8 cellular contexts compared by ENCODE assay signal in the genomic region with DNA sequence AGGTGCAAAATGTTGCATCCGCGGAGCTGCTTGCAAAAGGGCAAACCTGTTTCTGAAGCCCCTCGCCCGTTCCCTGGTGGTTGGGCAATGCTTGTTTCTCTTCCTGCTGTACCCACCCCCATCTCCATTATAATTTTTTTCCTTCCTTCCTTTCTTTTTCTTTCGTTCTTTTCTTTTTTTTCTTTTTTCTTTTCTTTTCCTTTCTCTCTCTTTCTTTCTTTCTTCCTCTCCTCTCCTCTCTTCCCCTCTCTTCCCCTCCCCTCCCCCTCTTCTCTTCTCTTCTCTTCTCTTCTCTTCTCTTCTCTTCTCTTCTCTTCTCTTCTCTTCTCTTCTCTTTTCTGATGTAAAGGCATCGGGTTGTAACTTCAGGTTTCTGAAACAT.
DNase-seq lines count a peak whose midpoint lies in the region; ATAC-seq and TF ChIP-seq lines count a peak whose summit lies in the region.

No MANE protein-coding gene starts in this region.

- H3K4me1 ChIP-seq in stomach smooth muscle (ENCODE audit: control insufficient read depth, insufficient read depth, low read length) = peaks cover 7% of the 10 kb centered on the region

- DNase-seq in activated T-cell treated with anti-CD3 and anti-CD28 coated beads, Interleukin-2, amount 50 U/mL, for 24 hours = no peak
- DNase-seq in activated T-cell treated with anti-CD3 and anti-CD28 coated beads for 4 hours (no peak), NCI-H1694 treated with DMSO at 0.1 percent for 48 hours (lab: John Stamatoyannopoulos, UW) (no peak)
- no peak for DNase-seq in activated T-helper 1 cell treated with anti-CD3 and anti-CD28 coated beads, Interleukin-12 subunit alpha, Interleukin-12 subunit beta, Interleukin-2, Interleukin-4 antibody, amounts not matched to agents 30 ng/mL and 10 ng/mL and 1 ng/mL, durations not matched to agents 14 hours and 24 hours and 36 hours (ENCODE audit: low spot score)

- H3K27ac ChIP-seq in stomach smooth muscle (ENCODE audit: low read length) = no peak overlapping the region

- H3K27me3 ChIP-seq in stomach smooth muscle (ENCODE audit: control insufficient read depth in 1 of 2, insufficient read depth in 2 of 2, low read length in 2 of 2) = peaks cover 13 to 15% of the 10 kb centered on the region in 2 donors

- peak overlapping the region; percentile 92 for H3K27ac Mint-ChIP-seq in activated T-cell treated with anti-CD3 and anti-CD28 coated beads, Interleukin-2, amount 50 U/mL, for 24 hours
- peak overlapping the region; percentile 75 for H3K27ac Mint-ChIP-seq in activated T-helper 1 cell treated with anti-CD3 and anti-CD28 coated beads, Interleukin-12 subunit alpha, Interleukin-12 subunit beta, Interleukin-2, Interleukin-4 antibody, amounts not matched to agents 30 ng/mL and 10 ng/mL and 1 ng/mL, durations not matched to agents 14 hours and 24 hours and 36 hours

- no peak overlapping the region for H3K9ac ChIP-seq in stomach smooth muscle (ENCODE audit: low read length in 2 of 2)

- H3K27me3 Mint-ChIP-seq in activated T-cell treated with anti-CD3 and anti-CD28 coated beads, Interleukin-2, amount 50 U/mL, for 24 hours = no peaks in the 10 kb centered on the region
- H3K27me3 Mint-ChIP-seq in activated T-helper 1 cell treated with anti-CD3 and anti-CD28 coated beads, Interleukin-12 subunit alpha, Interleukin-12 subunit beta, Interleukin-2, Interleukin-4 antibody, amounts not matched to agents 30 ng/mL and 10 ng/mL and 1 ng/mL, durations not matched to agents 14 hours and 24 hours and 36 hours (ENCODE audit: insufficient read depth) = peaks cover 4% of the 10 kb centered on the region

- H3K4me3 Mint-ChIP-seq in activated T-cell treated with anti-CD3 and anti-CD28 coated beads, Interleukin-2, amount 50 U/mL, for 24 hours = peak overlapping the region; percentile 76
- peak overlapping the region; percentile 79 for H3K4me3 Mint-ChIP-seq in activated T-helper 1 cell treated with anti-CD3 and anti-CD28 coated beads, Interleukin-12 subunit alpha, Interleukin-12 subunit beta, Interleukin-2, Interleukin-4 antibody, amounts not matched to agents 30 ng/mL and 10 ng/mL and 1 ng/mL, durations not matched to agents 14 hours and 24 hours and 36 hours

- H3K36me3 Mint-ChIP-seq in activated T-cell treated with anti-CD3 and anti-CD28 coated beads, Interleukin-2, amount 50 U/mL, for 24 hours (ENCODE audit: low read depth) = no peaks in the 10 kb centered on the region
- H3K36me3 Mint-ChIP-seq in activated T-helper 1 cell treated with anti-CD3 and anti-CD28 coated beads, Interleukin-12 subunit alpha, Interleukin-12 subunit beta, Interleukin-2, Interleukin-4 antibody, amounts not matched to agents 30 ng/mL and 10 ng/mL and 1 ng/mL, durations not matched to agents 14 hours and 24 hours and 36 hours (ENCODE audit: low read depth) = peaks cover 2% of the 10 kb centered on the region

- H3K9me3 Mint-ChIP-seq in activated T-cell treated with anti-CD3 and anti-CD28 coated beads, Interleukin-2, amount 50 U/mL, for 24 hours = no peaks in the 10 kb centered on the region
- H3K9me3 Mint-ChIP-seq in activated T-helper 1 cell treated with anti-CD3 and anti-CD28 coated beads, Interleukin-12 subunit alpha, Interleukin-12 subunit beta, Interleukin-2, Interleukin-4 antibody, amounts not matched to agents 30 ng/mL and 10 ng/mL and 1 ng/mL, durations not matched to agents 14 hours and 24 hours and 36 hours = no peaks in the 10 kb centered on the region

- H3K9me3 ChIP-seq in iPS-18c (ENCODE audit: control insufficient read depth, insufficient read depth, low read length) = no peaks in the 10 kb centered on the region
- H3K9me3 ChIP-seq in stomach smooth muscle (ENCODE audit: control insufficient read depth in 2 of 2, low read length in 2 of 2) = no peaks in the 10 kb centered on the region

- intact Hi-C loops in activated T-helper 1 cell treated with anti-CD3 and anti-CD28 coated beads, Interleukin-12 subunit alpha, Interleukin-12 subunit beta, Interleukin-2, Interleukin-4 antibody, amounts not matched to agents 30 ng/mL and 10 ng/mL and 1 ng/mL, durations not matched to agents 14 hours and 24 hours and 36 hours (cut with micrococcal nuclease) = loop anchor here (1.0 to 10.0 kb wide), 7 partner anchors 7 to 762 kb away; no protein-coding TSS in a partner anchor

- no peaks in the 10 kb centered on the region for H3K36me3 ChIP-seq in stomach smooth muscle (ENCODE audit: control insufficient read depth in 2 of 2, insufficient read depth in 2 of 2, low read length in 2 of 2)

- ATAC-seq in HG02588 (IDR thresholded peaks at IDR 0.05; ENCODE audit: unreplicated experiment) = no peak
- ATAC-seq in GM18505 (IDR thresholded peaks at IDR 0.05; ENCODE audit: unreplicated experiment) = no peak

- H3K4me1 Mint-ChIP-seq in activated T-cell treated with anti-CD3 and anti-CD28 coated beads, Interleukin-2, amount 50 U/mL, for 24 hours (ENCODE audit: low read depth) = peaks cover 63% of the 10 kb centered on the region
- H3K4me1 Mint-ChIP-seq in activated T-helper 1 cell treated with anti-CD3 and anti-CD28 coated beads, Interleukin-12 subunit alpha, Interleukin-12 subunit beta, Interleukin-2, Interleukin-4 antibody, amounts not matched to agents 30 ng/mL and 10 ng/mL and 1 ng/mL, durations not matched to agents 14 hours and 24 hours and 36 hours (ENCODE audit: low read depth) = peaks cover 62% of the 10 kb centered on the region

- TF ChIP-seq POLR2A in GM18505 (IDR thresholded peaks at IDR 0.05; ENCODE audit: borderline replicate concordance, extremely low read depth, insufficient read depth, insufficient read length) = no peak

- peak overlapping the region; percentile 47 for H3K4me3 ChIP-seq in iPS-18c (ENCODE audit: insufficient read depth, low read depth, low read length)
- H3K4me3 ChIP-seq in stomach smooth muscle (ENCODE audit: low read length in 2 of 2) = peak overlapping the region; percentile 67 to 68
